ENCODE assay signal across 1 cellular context in the genomic region with DNA sequence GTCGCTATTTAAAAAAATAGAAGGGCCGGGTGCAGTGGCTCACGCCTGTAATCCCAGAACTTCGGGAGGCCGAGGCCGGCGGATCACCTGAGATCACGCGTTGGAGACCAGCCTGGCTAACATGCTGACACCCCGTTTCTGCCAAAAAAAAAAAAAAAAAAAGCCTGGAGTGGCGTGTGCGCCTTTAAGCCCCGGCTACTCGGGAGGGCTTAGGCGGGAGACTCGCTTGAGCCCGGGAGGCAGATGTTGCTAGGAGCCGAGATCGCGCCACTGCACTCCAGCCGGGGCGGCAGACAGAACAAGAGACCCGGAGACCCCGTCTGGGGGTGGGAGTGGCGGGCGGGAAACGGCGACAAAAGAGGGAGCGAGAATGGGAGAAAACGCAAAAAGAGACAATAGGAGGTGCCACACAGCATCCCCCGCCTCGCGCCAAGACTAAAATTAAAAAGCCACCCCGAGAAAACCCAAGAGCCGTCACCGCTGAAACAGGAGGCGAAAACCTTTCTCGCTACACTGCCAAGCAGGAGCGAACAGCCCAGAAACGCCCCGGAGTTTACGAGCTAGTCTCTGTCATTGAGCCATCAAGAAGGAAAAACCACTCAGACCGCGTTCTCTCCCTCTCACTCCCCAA.
TF ChIP-seq lines count a peak whose summit lies in the region.

No MANE protein-coding gene starts in this region.

TF ChIP-seq in GM12878, 131 proteins besides CTCF, POLR2A, EP300 and RAD21 (continued from another document):
- TF ChIP-seq, protein P1, sequence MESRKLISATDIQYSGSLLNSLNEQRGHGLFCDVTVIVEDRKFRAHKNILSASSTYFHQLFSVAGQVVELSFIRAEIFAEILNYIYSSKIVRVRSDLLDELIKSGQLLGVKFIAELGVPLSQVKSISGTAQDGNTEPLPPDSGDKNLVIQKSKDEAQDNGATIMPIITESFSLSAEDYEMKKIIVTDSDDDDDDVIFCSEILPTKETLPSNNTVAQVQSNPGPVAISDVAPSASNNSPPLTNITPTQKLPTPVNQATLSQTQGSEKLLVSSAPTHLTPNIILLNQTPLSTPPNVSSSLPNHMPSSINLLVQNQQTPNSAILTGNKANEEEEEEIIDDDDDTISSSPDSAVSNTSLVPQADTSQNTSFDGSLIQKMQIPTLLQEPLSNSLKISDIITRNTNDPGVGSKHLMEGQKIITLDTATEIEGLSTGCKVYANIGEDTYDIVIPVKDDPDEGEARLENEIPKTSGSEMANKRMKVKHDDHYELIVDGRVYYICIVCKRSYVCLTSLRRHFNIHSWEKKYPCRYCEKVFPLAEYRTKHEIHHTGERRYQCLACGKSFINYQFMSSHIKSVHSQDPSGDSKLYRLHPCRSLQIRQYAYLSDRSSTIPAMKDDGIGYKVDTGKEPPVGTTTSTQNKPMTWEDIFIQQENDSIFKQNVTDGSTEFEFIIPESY (IDR thresholded peaks at IDR 0.05), result 0 out of 2 replicates have a peak, but pooled peaks have one; percentile 58
- TF ChIP-seq RELB (IDR thresholded peaks at IDR 0.05; ENCODE audit: low read depth) (peak; percentile 54; the same call in 1 of the 2 replicates), ZNF687 (IDR thresholded peaks at IDR 0.05) (peak; percentile 100), ATF7 (IDR thresholded peaks at IDR 0.05; ENCODE audit: low read depth) (peak; percentile 66; the same call in 1 of the 2 replicates), TCF3 (IDR thresholded peaks at IDR 0.05; ENCODE audit: borderline replicate concordance, insufficient read depth, low read depth, low read length) (peak; percentile 66; the same call in 1 of the 2 replicates), MLLT1 (IDR thresholded peaks at IDR 0.05) (peak; percentile 94), ZSCAN29 (IDR thresholded peaks at IDR 0.05) (peak; percentile 65; the same call in 1 of the 2 replicates), MEF2B (IDR thresholded peaks at IDR 0.05; ENCODE audit: partially characterized antibody, poor library complexity, severe bottlenecking) (peak; percentile 44), BMI1 (IDR thresholded peaks at IDR 0.05; ENCODE audit: borderline replicate concordance) (peak; percentile 95), MEF2A (IDR thresholded peaks at IDR 0.05; ENCODE audit: insufficient read depth, low read depth, low read length) (peak; percentile 58; the same call in 1 of the 2 replicates), POLR2AphosphoS5 (IDR thresholded peaks at IDR 0.05; ENCODE audit: low read length) (peak; percentile 63; the same call in 1 of the 2 replicates), MTA3 (IDR thresholded peaks at IDR 0.05; ENCODE audit: borderline replicate concordance, low read length) (0 out of 2 replicates have a peak, but pooled peaks have one; percentile 46), RAD51 (IDR thresholded peaks at IDR 0.05) (peak; percentile 20; the same call in 1 of the 2 replicates), ZBED1 (IDR thresholded peaks at IDR 0.05; ENCODE audit: borderline replicate concordance) (peak; percentile 98), EGR1 (IDR thresholded peaks at IDR 0.05; ENCODE audit: borderline replicate concordance in 1 of 2, low read depth in 2 of 2, low read length in 2 of 2) (peak in 1 of 2 experiments; percentile 31; a peak in 1 of 3 replicates), EED (IDR thresholded peaks at IDR 0.05; ENCODE audit: low read depth) (peak; percentile 54), BHLHE40 (IDR thresholded peaks at IDR 0.05; ENCODE audit: borderline replicate concordance in 1 of 2, low read depth in 2 of 2, low read length in 1 of 2) (peak in 1 of 2 experiments; percentile 58; a peak in 2 of 4 replicates), SMAD5 (IDR thresholded peaks at IDR 0.05; ENCODE audit: low read depth) (peak; percentile 97), SMARCA5 (IDR thresholded peaks at IDR 0.05) (0 out of 2 replicates have a peak, but pooled peaks have one; percentile 40), KLF5 (IDR thresholded peaks at IDR 0.05; ENCODE audit: partially characterized antibody) (peak; percentile 83)
- TF ChIP-seq, protein P2, sequence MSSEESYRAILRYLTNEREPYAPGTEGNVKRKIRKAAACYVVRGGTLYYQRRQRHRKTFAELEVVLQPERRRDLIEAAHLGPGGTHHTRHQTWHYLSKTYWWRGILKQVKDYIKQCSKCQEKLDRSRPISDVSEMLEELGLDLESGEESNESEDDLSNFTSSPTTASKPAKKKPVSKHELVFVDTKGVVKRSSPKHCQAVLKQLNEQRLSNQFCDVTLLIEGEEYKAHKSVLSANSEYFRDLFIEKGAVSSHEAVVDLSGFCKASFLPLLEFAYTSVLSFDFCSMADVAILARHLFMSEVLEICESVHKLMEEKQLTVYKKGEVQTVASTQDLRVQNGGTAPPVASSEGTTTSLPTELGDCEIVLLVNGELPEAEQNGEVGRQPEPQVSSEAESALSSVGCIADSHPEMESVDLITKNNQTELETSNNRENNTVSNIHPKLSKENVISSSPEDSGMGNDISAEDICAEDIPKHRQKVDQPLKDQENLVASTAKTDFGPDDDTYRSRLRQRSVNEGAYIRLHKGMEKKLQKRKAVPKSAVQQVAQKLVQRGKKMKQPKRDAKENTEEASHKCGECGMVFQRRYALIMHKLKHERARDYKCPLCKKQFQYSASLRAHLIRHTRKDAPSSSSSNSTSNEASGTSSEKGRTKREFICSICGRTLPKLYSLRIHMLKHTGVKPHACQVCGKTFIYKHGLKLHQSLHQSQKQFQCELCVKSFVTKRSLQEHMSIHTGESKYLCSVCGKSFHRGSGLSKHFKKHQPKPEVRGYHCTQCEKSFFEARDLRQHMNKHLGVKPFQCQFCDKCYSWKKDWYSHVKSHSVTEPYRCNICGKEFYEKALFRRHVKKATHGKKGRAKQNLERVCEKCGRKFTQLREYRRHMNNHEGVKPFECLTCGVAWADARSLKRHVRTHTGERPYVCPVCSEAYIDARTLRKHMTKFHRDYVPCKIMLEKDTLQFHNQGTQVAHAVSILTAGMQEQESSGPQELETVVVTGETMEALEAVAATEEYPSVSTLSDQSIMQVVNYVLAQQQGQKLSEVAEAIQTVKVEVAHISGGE (CRISPR knock-in tag; IDR thresholded peaks at IDR 0.05), result peak; percentile 77
- TF ChIP-seq, protein P3, sequence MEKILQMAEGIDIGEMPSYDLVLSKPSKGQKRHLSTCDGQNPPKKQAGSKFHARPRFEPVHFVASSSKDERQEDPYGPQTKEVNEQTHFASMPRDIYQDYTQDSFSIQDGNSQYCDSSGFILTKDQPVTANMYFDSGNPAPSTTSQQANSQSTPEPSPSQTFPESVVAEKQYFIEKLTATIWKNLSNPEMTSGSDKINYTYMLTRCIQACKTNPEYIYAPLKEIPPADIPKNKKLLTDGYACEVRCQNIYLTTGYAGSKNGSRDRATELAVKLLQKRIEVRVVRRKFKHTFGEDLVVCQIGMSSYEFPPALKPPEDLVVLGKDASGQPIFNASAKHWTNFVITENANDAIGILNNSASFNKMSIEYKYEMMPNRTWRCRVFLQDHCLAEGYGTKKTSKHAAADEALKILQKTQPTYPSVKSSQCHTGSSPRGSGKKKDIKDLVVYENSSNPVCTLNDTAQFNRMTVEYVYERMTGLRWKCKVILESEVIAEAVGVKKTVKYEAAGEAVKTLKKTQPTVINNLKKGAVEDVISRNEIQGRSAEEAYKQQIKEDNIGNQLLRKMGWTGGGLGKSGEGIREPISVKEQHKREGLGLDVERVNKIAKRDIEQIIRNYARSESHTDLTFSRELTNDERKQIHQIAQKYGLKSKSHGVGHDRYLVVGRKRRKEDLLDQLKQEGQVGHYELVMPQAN (conservative IDR thresholded peaks at IDR 0.05), result peak; percentile 76
